Comparison of ENCODE assay signal across 1 cellular context in the genomic region with DNA sequence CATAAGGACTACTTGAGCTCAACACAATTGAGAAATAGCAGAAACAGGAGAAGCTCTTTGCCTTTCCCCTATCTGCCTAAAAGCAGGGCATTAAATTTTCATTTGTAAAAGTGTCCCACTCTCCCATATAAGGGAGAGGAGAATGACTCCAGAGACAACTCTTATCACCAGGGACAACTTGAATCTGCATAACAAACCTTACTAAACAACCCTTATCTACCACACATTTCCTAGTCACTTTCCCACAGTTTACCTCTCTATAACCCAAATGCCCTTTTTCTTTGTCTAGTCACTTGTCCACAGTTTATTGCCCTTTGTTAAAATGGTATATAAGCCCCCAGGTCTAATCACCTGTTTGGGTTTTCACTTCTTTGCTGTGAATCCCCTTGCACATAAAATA.
TF ChIP-seq lines count a peak whose summit lies in the region.

No MANE protein-coding gene starts in this region.

TF ChIP-seq in IMR-90, 13 proteins besides CTCF, POLR2A, EP300 and RAD21 (continued from another document):
- TF ChIP-seq BHLHE40 (IDR thresholded peaks at IDR 0.05; ENCODE audit: low read depth, low read length) = no peak
- TF ChIP-seq, protein P1, sequence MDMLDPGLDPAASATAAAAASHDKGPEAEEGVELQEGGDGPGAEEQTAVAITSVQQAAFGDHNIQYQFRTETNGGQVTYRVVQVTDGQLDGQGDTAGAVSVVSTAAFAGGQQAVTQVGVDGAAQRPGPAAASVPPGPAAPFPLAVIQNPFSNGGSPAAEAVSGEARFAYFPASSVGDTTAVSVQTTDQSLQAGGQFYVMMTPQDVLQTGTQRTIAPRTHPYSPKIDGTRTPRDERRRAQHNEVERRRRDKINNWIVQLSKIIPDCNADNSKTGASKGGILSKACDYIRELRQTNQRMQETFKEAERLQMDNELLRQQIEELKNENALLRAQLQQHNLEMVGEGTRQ (IDR thresholded peaks at IDR 0.05; ENCODE audit: low read depth, low read length) = no peak
- TF ChIP-seq, protein P2, sequence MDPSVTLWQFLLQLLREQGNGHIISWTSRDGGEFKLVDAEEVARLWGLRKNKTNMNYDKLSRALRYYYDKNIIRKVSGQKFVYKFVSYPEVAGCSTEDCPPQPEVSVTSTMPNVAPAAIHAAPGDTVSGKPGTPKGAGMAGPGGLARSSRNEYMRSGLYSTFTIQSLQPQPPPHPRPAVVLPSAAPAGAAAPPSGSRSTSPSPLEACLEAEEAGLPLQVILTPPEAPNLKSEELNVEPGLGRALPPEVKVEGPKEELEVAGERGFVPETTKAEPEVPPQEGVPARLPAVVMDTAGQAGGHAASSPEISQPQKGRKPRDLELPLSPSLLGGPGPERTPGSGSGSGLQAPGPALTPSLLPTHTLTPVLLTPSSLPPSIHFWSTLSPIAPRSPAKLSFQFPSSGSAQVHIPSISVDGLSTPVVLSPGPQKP (IDR thresholded peaks at IDR 0.05; ENCODE audit: borderline replicate concordance, low read depth, low read length) = no peak
